Comparison of ENCODE assay signal across 41 cellular contexts in the genomic region with DNA sequence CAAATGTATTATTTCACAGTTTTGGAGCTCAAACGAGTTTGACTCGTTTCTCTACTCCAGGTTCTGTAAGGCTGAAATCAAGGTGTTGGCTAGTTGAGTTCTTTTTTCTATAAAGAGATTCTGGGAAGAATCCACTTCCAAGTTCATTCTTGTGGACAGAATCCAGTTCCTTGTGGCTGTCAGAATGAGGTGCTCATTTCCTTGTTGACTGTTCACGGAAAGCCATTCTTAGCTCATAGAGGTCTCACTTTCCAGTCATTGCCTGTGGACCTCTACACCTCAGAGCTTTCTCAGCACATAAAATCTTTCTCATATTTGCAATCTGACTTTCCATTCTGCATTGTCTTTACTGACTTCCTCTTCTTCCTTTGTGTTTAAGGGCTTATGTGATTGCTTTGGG.
"Had no signal": no experiment of that assay in that cellular context is flagged by ENCODE, and none has a peak within 500 bp of the region (broad histone marks: within the 10 kb centered on the region; RNA-seq: fewer than 3 reads in every experiment).

No MANE protein-coding gene starts in this region.

- H3K4me3 Mint-ChIP-seq: activated CD4-positive, alpha-beta memory T cell treated with anti-CD3 and anti-CD28 coated beads, Interleukin-2, amount 10 ng/mL, durations not matched to agents 7 days and 5 days; activated CD4-positive, alpha-beta T cell treated with anti-CD3 and anti-CD28 coated beads for 36 hours; activated CD4-positive, alpha-beta T cell treated with anti-CD3 and anti-CD28 coated beads, Interleukin-2, amount 10 ng/mL, durations not matched to agents 7 days and 5 days; activated CD8-positive, alpha-beta memory T cell treated with anti-CD3 and anti-CD28 coated beads, Interleukin-2, amount 10 ng/mL, durations not matched to agents 7 days and 5 days; activated CD8-positive, alpha-beta T cell treated with anti-CD3 and anti-CD28 coated beads, Interleukin-2, amount 10 ng/mL, durations not matched to agents 7 days and 5 days; activated naive CD4-positive, alpha-beta T cell treated with anti-CD3 and anti-CD28 coated beads, Interleukin-2, amount 10 ng/mL, durations not matched to agents 7 days and 5 days; activated naive CD4-positive, alpha-beta T cell treated with anti-CD3 and anti-CD28 coated beads, Interleukin-2, amount 50 U/mL, for 24 hours; activated naive CD8-positive, alpha-beta T cell; activated naive CD8-positive, alpha-beta T cell treated with anti-CD3 and anti-CD28 coated beads, Interleukin-2, amount 10 ng/mL, durations not matched to agents 7 days and 5 days; activated naive CD8-positive, alpha-beta T cell treated with anti-CD3 and anti-CD28 coated beads, Interleukin-2, amount 50 U/mL, for 24 hours; activated T-cell treated with anti-CD3 and anti-CD28 coated beads, Interleukin-2, amount 50 U/mL, for 24 hours; central memory CD8-positive, alpha-beta T cell; T-helper 1 cell treated with Interleukin-12 subunit alpha and Interleukin-12 subunit beta and Interleukin-4 antibody, amounts not matched to agents 30 μg/mL and 1 μg/mL, for 36 hours; T-helper 2 cell treated with Interferon-gamma antibody and Interleukin-4, amounts not matched to agents 5 μg/mL and 100 μg/mL, for 36 hours; WTC11 had no signal

- H3K27ac Mint-ChIP-seq: activated CD4-positive, alpha-beta memory T cell treated with anti-CD3 and anti-CD28 coated beads, Interleukin-2, amount 10 ng/mL, durations not matched to agents 7 days and 5 days; activated CD4-positive, alpha-beta T cell treated with anti-CD3 and anti-CD28 coated beads for 36 hours; activated CD4-positive, alpha-beta T cell treated with anti-CD3 and anti-CD28 coated beads, Interleukin-2, amount 10 ng/mL, durations not matched to agents 7 days and 5 days; activated CD8-positive, alpha-beta memory T cell treated with anti-CD3 and anti-CD28 coated beads, Interleukin-2, amount 10 ng/mL, durations not matched to agents 7 days and 5 days; activated CD8-positive, alpha-beta T cell treated with anti-CD3 and anti-CD28 coated beads, Interleukin-2, amount 10 ng/mL, durations not matched to agents 7 days and 5 days; activated naive CD4-positive, alpha-beta T cell treated with anti-CD3 and anti-CD28 coated beads, Interleukin-2, amount 10 ng/mL, durations not matched to agents 7 days and 5 days; activated naive CD4-positive, alpha-beta T cell treated with anti-CD3 and anti-CD28 coated beads, Interleukin-2, amount 50 U/mL, for 24 hours; activated naive CD8-positive, alpha-beta T cell; activated naive CD8-positive, alpha-beta T cell treated with anti-CD3 and anti-CD28 coated beads, Interleukin-2, amount 10 ng/mL, durations not matched to agents 7 days and 5 days; activated naive CD8-positive, alpha-beta T cell treated with anti-CD3 and anti-CD28 coated beads, Interleukin-2, amount 50 U/mL, for 24 hours; activated T-cell treated with anti-CD3 and anti-CD28 coated beads, Interleukin-2, amount 50 U/mL, for 24 hours; activated T-helper 2 cell treated with anti-CD3 and anti-CD28 coated beads, Interferon-gamma antibody, Interleukin-2, Interleukin-4, amounts not matched to agents 10 μg/mL and 5 μg/mL and 100 μg/mL, durations not matched to agents 14 hours and 24 hours and 36 hours; T-helper 1 cell treated with Interleukin-12 subunit alpha and Interleukin-12 subunit beta and Interleukin-4 antibody, amounts not matched to agents 30 μg/mL and 1 μg/mL, for 36 hours; T-helper 2 cell treated with Interferon-gamma antibody and Interleukin-4, amounts not matched to agents 5 μg/mL and 100 μg/mL, for 36 hours; WTC11 had no signal

- H3K27me3 Mint-ChIP-seq: activated CD4-positive, alpha-beta memory T cell treated with anti-CD3 and anti-CD28 coated beads, Interleukin-2, amount 10 ng/mL, durations not matched to agents 7 days and 5 days; activated CD8-positive, alpha-beta memory T cell treated with anti-CD3 and anti-CD28 coated beads, Interleukin-2, amount 10 ng/mL, durations not matched to agents 7 days and 5 days; activated naive CD4-positive, alpha-beta T cell treated with anti-CD3 and anti-CD28 coated beads, Interleukin-2, amount 10 ng/mL, durations not matched to agents 7 days and 5 days; activated naive CD8-positive, alpha-beta T cell treated with anti-CD3 and anti-CD28 coated beads, Interleukin-2, amount 10 ng/mL, durations not matched to agents 7 days and 5 days had no signal

- H3K27ac ChIP-seq: ascending aorta, body of pancreas, brain microvascular endothelial cell, breast epithelium, cardiac muscle cell, WERI-Rb-1 had no signal

- H3K4me1 ChIP-seq: ascending aorta, body of pancreas, breast epithelium had no signal

- H3K4me3 ChIP-seq: ascending aorta, body of pancreas, breast epithelium, cardiac muscle cell had no signal

- DNase-seq: activated CD4-positive, alpha-beta memory T cell treated with anti-CD3 and anti-CD28 coated beads, Interleukin-2, amount 10 ng/mL, durations not matched to agents 7 days and 5 days; activated CD4-positive, alpha-beta T cell treated with anti-CD3 and anti-CD28 coated beads for 1 hour; activated CD4-positive, alpha-beta T cell treated with anti-CD3 and anti-CD28 coated beads for 36 hours; activated CD4-positive, alpha-beta T cell treated with anti-CD3 and anti-CD28 coated beads for 48 hours; activated CD4-positive, alpha-beta T cell treated with anti-CD3 and anti-CD28 coated beads, Interleukin-2, amount 10 ng/mL, durations not matched to agents 7 days and 5 days; activated CD4-positive, alpha-beta T cell treated with anti-CD3 and anti-CD28 coated beads, Interleukin-2, amount 50 U/mL, for 48 hours; activated CD4-positive, CD25-positive, alpha-beta regulatory T cell; activated CD8-positive, alpha-beta memory T cell treated with anti-CD3 and anti-CD28 coated beads for 24 hours; activated CD8-positive, alpha-beta memory T cell treated with anti-CD3 and anti-CD28 coated beads, Interleukin-2, amount 10 ng/mL, durations not matched to agents 7 days and 5 days; activated CD8-positive, alpha-beta memory T cell treated with anti-CD3 and anti-CD28 coated beads, Interleukin-2, amount 50 U/mL, for 48 hours; activated CD8-positive, alpha-beta T cell treated with anti-CD3 and anti-CD28 coated beads, Interleukin-2, amount 10 ng/mL, durations not matched to agents 7 days and 5 days; activated effector memory CD4-positive, alpha-beta T cell treated with Interleukin-2 at 50 U/mL for 16 hours; activated gamma-delta T cell; activated naive CD4-positive, alpha-beta T cell treated with anti-CD3 and anti-CD28 coated beads, Interleukin-2, amount 10 ng/mL, durations not matched to agents 7 days and 5 days; activated naive CD4-positive, alpha-beta T cell treated with Interleukin-2 at 50 U/mL for 16 hours; activated naive CD8-positive, alpha-beta T cell treated with anti-CD3 and anti-CD28 coated beads, Interleukin-2, amount 10 ng/mL, durations not matched to agents 7 days and 5 days; activated naive CD8-positive, alpha-beta T cell treated with anti-CD3 and anti-CD28 coated beads, Interleukin-2, amount 50 U/mL, for 24 hours; activated T-cell treated with anti-CD3 and anti-CD28 coated beads, Interleukin-2, amount 50 U/mL, for 24 hours; activated T-cell treated with anti-CD3 and anti-CD28 coated beads, Interleukin-2, amount 50 U/mL, for 48 hours; amygdala; anterior cingulate cortex; body of pancreas; brain microvascular endothelial cell; caudate nucleus; cerebellar nuclear complex; T-helper 1 cell; T-helper 2 cell; T-helper 9 cell; WERI-Rb-1 had no signal

- H3K27me3 ChIP-seq: ascending aorta, body of pancreas, brain microvascular endothelial cell, cardiac muscle cell had no signal

- H3K9me3 Mint-ChIP-seq: activated CD4-positive, alpha-beta memory T cell treated with anti-CD3 and anti-CD28 coated beads, Interleukin-2, amount 10 ng/mL, durations not matched to agents 7 days and 5 days; activated CD4-positive, alpha-beta T cell treated with anti-CD3 and anti-CD28 coated beads, Interleukin-2, amount 10 ng/mL, durations not matched to agents 7 days and 5 days; activated naive CD4-positive, alpha-beta T cell treated with anti-CD3 and anti-CD28 coated beads, Interleukin-2, amount 10 ng/mL, durations not matched to agents 7 days and 5 days; activated naive CD4-positive, alpha-beta T cell treated with anti-CD3 and anti-CD28 coated beads, Interleukin-2, amount 50 U/mL, for 24 hours; activated naive CD8-positive, alpha-beta T cell treated with anti-CD3 and anti-CD28 coated beads, Interleukin-2, amount 10 ng/mL, durations not matched to agents 7 days and 5 days; activated naive CD8-positive, alpha-beta T cell treated with anti-CD3 and anti-CD28 coated beads, Interleukin-2, amount 50 U/mL, for 24 hours; activated T-cell treated with anti-CD3 and anti-CD28 coated beads, Interleukin-2, amount 50 U/mL, for 24 hours; activated T-helper 2 cell treated with anti-CD3 and anti-CD28 coated beads, Interferon-gamma antibody, Interleukin-2, Interleukin-4, amounts not matched to agents 10 μg/mL and 5 μg/mL and 100 μg/mL, durations not matched to agents 14 hours and 24 hours and 36 hours; central memory CD8-positive, alpha-beta T cell; T-helper 1 cell treated with Interleukin-12 subunit alpha and Interleukin-12 subunit beta and Interleukin-4 antibody, amounts not matched to agents 30 μg/mL and 1 μg/mL, for 36 hours; T-helper 2 cell treated with Interferon-gamma antibody and Interleukin-4, amounts not matched to agents 5 μg/mL and 100 μg/mL, for 36 hours; WTC11 had no signal

- H3K9me3 ChIP-seq: ascending aorta, body of pancreas, breast epithelium had no signal

- H3K36me3 ChIP-seq: ascending aorta, brain microvascular endothelial cell, breast epithelium, cardiac muscle cell, WERI-Rb-1 had no signal

- FAIRE-seq: TTC549 had no signal

- ATAC-seq: activated CD4-positive, alpha-beta T cell treated with anti-CD3 and anti-CD28 coated beads for 36 hours; activated CD4-positive, CD25-positive, alpha-beta regulatory T cell treated with anti-CD3 and anti-CD28 coated beads, Interleukin-2, amount 50 U/mL, for 24 hours; activated CD8-positive, alpha-beta memory T cell treated with anti-CD3 and anti-CD28 coated beads, Interleukin-2, amount 10 ng/mL, durations not matched to agents 7 days and 5 days; activated CD8-positive, alpha-beta T cell treated with anti-CD3 and anti-CD28 coated beads, Interleukin-2, amount 10 ng/mL, durations not matched to agents 7 days and 5 days; activated naive CD8-positive, alpha-beta T cell treated with anti-CD3 and anti-CD28 coated beads, Interleukin-2, amount 50 U/mL, for 24 hours; body of pancreas; WTC11 had no signal

- H3K4me1 Mint-ChIP-seq: activated CD4-positive, alpha-beta memory T cell treated with anti-CD3 and anti-CD28 coated beads, Interleukin-2, amount 10 ng/mL, durations not matched to agents 7 days and 5 days; activated CD4-positive, alpha-beta T cell treated with anti-CD3 and anti-CD28 coated beads for 36 hours; activated CD4-positive, alpha-beta T cell treated with anti-CD3 and anti-CD28 coated beads, Interleukin-2, amount 10 ng/mL, durations not matched to agents 7 days and 5 days; activated CD8-positive, alpha-beta memory T cell treated with anti-CD3 and anti-CD28 coated beads, Interleukin-2, amount 10 ng/mL, durations not matched to agents 7 days and 5 days; activated naive CD4-positive, alpha-beta T cell treated with anti-CD3 and anti-CD28 coated beads, Interleukin-2, amount 10 ng/mL, durations not matched to agents 7 days and 5 days; activated naive CD4-positive, alpha-beta T cell treated with anti-CD3 and anti-CD28 coated beads, Interleukin-2, amount 50 U/mL, for 24 hours; activated naive CD8-positive, alpha-beta T cell treated with anti-CD3 and anti-CD28 coated beads, Interleukin-2, amount 10 ng/mL, durations not matched to agents 7 days and 5 days; activated naive CD8-positive, alpha-beta T cell treated with anti-CD3 and anti-CD28 coated beads, Interleukin-2, amount 50 U/mL, for 24 hours; central memory CD8-positive, alpha-beta T cell; WTC11 had no signal

- H3K36me3 Mint-ChIP-seq: activated CD8-positive, alpha-beta memory T cell treated with anti-CD3 and anti-CD28 coated beads, Interleukin-2, amount 10 ng/mL, durations not matched to agents 7 days and 5 days; activated naive CD4-positive, alpha-beta T cell treated with anti-CD3 and anti-CD28 coated beads, Interleukin-2, amount 10 ng/mL, durations not matched to agents 7 days and 5 days; activated naive CD4-positive, alpha-beta T cell treated with anti-CD3 and anti-CD28 coated beads, Interleukin-2, amount 50 U/mL, for 24 hours; activated naive CD8-positive, alpha-beta T cell; activated naive CD8-positive, alpha-beta T cell treated with anti-CD3 and anti-CD28 coated beads, Interleukin-2, amount 10 ng/mL, durations not matched to agents 7 days and 5 days; WTC11 had no signal
